In genomic region chr15:96234109-96234892, GRCh38 we compare ENCODE assay signal across 1 cellular context.
A peak's percentile ranks its signal among the peaks of the same experiment; 100 is the strongest.
TF ChIP-seq lines count a peak whose summit lies in the region.

No MANE protein-coding gene starts in this region.

TF ChIP-seq in GM12878, 131 proteins besides CTCF, POLR2A, EP300 and RAD21 (continued from another document and continues in another):
- TF ChIP-seq ZNF687 (IDR thresholded peaks at IDR 0.05) (0 out of 2 replicates have a peak, but pooled peaks have one; percentile 11), EED (IDR thresholded peaks at IDR 0.05; ENCODE audit: low read depth) (peak; percentile 95), SP1 (IDR thresholded peaks at IDR 0.05; ENCODE audit: low read depth, low read length) (peak; percentile 49), MEF2A (IDR thresholded peaks at IDR 0.05; ENCODE audit: insufficient read depth, low read depth, low read length) (0 out of 2 replicates have a peak, but pooled peaks have one; percentile 26), BCL3 (IDR thresholded peaks at IDR 0.05; ENCODE audit: borderline replicate concordance, insufficient read depth, low read depth, low read length, poor library complexity, severe bottlenecking) (peak; percentile 16), PAX5 (IDR thresholded peaks at IDR 0.05; ENCODE audit: borderline replicate concordance, low read depth, low read length) (peak; percentile 57; the same call in 1 of the 2 replicates), IKZF2 (IDR thresholded peaks at IDR 0.05) (peak; percentile 96 to 97), ZNF622 (IDR thresholded peaks at IDR 0.05) (no peak), ZNF217 (IDR thresholded peaks at IDR 0.05) (0 out of 2 replicates have a peak, but pooled peaks have one; percentile 66), MTA3 (IDR thresholded peaks at IDR 0.05; ENCODE audit: borderline replicate concordance, low read length) (peak; percentile 41; the same call in 1 of the 2 replicates), SRF (IDR thresholded peaks at IDR 0.05; ENCODE audit: low read depth in 2 of 2, low read length in 2 of 2) (peak in 1 of 2 experiments; percentile 71; a peak in 1 of 4 replicates), SMAD5 (IDR thresholded peaks at IDR 0.05; ENCODE audit: low read depth) (no peak), CBX3 (IDR thresholded peaks at IDR 0.05; ENCODE audit: borderline replicate concordance, low read depth) (no peak), CREM (IDR thresholded peaks at IDR 0.05; ENCODE audit: low read depth) (peak; percentile 90), ZNF592 (IDR thresholded peaks at IDR 0.05) (no peak), ESRRA (IDR thresholded peaks at IDR 0.05; ENCODE audit: low read length) (no peak), ATF2 (IDR thresholded peaks at IDR 0.05; ENCODE audit: low read length) (peak; percentile 83), RUNX3 (IDR thresholded peaks at IDR 0.05; ENCODE audit: low read length) (peak; percentile 97), DPF2 (IDR thresholded peaks at IDR 0.05) (peak; percentile 99), NRF1 (conservative IDR thresholded peaks at IDR 0.05; ENCODE audit: low read depth, low read length) (no peak), CREB1 (IDR thresholded peaks at IDR 0.05; ENCODE audit: low read depth) (no peak), IRF5 (IDR thresholded peaks at IDR 0.05; ENCODE audit: borderline replicate concordance) (no peak), RBBP5 (conservative IDR thresholded peaks at IDR 0.05) (no peak), TCF12 (IDR thresholded peaks at IDR 0.05; ENCODE audit: low read depth, low read length) (0 out of 2 replicates have a peak, but pooled peaks have one; percentile 36), GATAD2B (conservative IDR thresholded peaks at IDR 0.05; ENCODE audit: low read depth) (0 out of 2 replicates have a peak, but pooled peaks have one; percentile 42), ETV6 (conservative IDR thresholded peaks at IDR 0.05 in 1 of 2, IDR thresholded peaks at IDR 0.05 in 1 of 2; ENCODE audit: borderline replicate concordance in 1 of 2, low read depth in 1 of 2) (peak in 1 of 2 experiments; percentile 95; a peak in 2 of 4 replicates), TCF3 (IDR thresholded peaks at IDR 0.05; ENCODE audit: borderline replicate concordance, insufficient read depth, low read depth, low read length) (peak; percentile 60; the same call in 1 of the 2 replicates), FOXM1 (IDR thresholded peaks at IDR 0.05; ENCODE audit: low read depth, low read length) (peak; percentile 81), CHD2 (IDR thresholded peaks at IDR 0.05; ENCODE audit: borderline replicate concordance, low read depth, low read length) (no peak), MXI1 (IDR thresholded peaks at IDR 0.05; ENCODE audit: low read depth, low read length) (no peak), SIX5 (IDR thresholded peaks at IDR 0.05; ENCODE audit: low read depth, low read length, severe bottlenecking) (no peak), BACH1 (IDR thresholded peaks at IDR 0.05; ENCODE audit: borderline replicate concordance) (peak; percentile 85; the same call in 1 of the 2 replicates), BMI1 (IDR thresholded peaks at IDR 0.05; ENCODE audit: borderline replicate concordance) (peak; percentile 89), BRCA1 (IDR thresholded peaks at IDR 0.05; ENCODE audit: low read depth, low read length) (no peak), JUND (IDR thresholded peaks at IDR 0.05; ENCODE audit: low read depth, low read length) (peak; percentile 63; the same call in 1 of the 2 replicates), SPI1 (IDR thresholded peaks at IDR 0.05; ENCODE audit: borderline replicate concordance, insufficient read depth, low read depth, low read length) (peak; percentile 90), BHLHE40 (IDR thresholded peaks at IDR 0.05; ENCODE audit: borderline replicate concordance in 1 of 2, low read depth in 2 of 2, low read length in 1 of 2) (0 out of 4 replicates have a peak, but pooled peaks of 1 of the 2 experiments have one; percentile 12), CHD1 (IDR thresholded peaks at IDR 0.05; ENCODE audit: low read depth, low read length) (no peak), RELB (IDR thresholded peaks at IDR 0.05; ENCODE audit: low read depth) (peak; percentile 87), E4F1 (IDR thresholded peaks at IDR 0.05; ENCODE audit: borderline replicate concordance, partially characterized antibody) (no peak), MLLT1 (IDR thresholded peaks at IDR 0.05) (peak; percentile 70; the same call in 1 of the 2 replicates), ATF7 (IDR thresholded peaks at IDR 0.05; ENCODE audit: low read depth) (0 out of 2 replicates have a peak, but pooled peaks have one; percentile 26), IRF4 (IDR thresholded peaks at IDR 0.05; ENCODE audit: low read depth, low read length) (peak; percentile 97), JUNB (IDR thresholded peaks at IDR 0.05) (peak; percentile 99), NBN (IDR thresholded peaks at IDR 0.05) (peak; percentile 59; the same call in 1 of the 2 replicates)
